8 cellular contexts compared by ENCODE assay signal in the genomic region with DNA sequence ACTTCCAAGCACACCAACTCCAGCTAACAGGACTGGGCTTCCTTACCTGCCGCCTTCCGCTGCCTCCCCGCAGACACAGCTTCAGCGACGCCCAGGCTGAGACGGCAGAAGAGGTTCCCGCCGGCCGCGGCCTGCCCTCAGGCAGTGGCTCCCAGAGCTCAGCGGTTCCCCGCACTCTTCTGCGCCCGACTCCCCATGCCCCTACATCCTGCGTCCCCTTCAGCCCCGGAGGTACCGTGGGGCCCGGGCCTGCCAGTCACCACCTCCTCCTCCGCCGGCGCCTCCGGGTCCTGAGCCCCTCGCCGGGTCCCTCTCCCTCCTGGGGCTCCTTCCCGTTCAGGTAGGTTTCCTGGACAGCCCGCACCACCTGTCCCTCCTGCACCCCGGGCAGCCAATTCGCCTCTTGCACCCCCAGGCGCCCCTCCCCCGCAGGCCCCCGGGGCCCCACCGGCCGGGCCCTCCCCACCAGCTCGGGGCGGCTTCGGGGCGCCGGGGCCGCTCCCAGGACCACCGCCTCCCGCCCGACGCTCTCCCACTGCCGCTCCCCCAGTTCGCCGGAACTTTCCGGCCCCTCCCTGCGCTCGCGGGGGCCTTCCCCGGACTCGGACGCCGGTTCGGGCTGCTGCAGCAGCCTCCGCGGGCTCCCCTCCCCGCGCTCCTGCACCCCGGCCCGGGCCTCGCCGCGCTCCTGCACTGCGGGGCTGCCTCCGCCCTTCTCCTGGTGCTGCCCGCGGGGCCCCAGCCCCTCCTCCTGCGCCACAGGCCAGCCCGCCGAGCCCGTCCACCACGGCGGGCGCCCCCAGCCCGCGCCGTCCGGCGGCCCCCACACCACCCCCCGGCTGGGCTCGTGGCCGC. TPM values are rescaled to one million over a fixed set of nuclear protein-coding genes. Genes with fewer than 3 reads are reported as not detected.
DNase-seq lines count a peak whose midpoint lies in the region; ATAC-seq and TF ChIP-seq lines count a peak whose summit lies in the region.

A gene (minus strand): TSS at position 113 of the 855 bp plus-strand sequence. CDS start 19,963 bp downstream, outside the sequence.

- H3K27ac Mint-ChIP-seq in memory B cell, result peak within 1 kb of the TSS; percentile 100
- H3K27ac Mint-ChIP-seq in stimulated activated naive CD8-positive, alpha-beta T cell treated with anti-CD3 and anti-CD28 coated beads, Interleukin-15, amount 100 ng/mL, for 72 hours, result peak within 1 kb of the TSS; percentile 81 to 95

- peak within 1 kb of the TSS; percentile 97 for H3K4me3 Mint-ChIP-seq in memory B cell
- H3K4me3 Mint-ChIP-seq in stimulated activated naive CD8-positive, alpha-beta T cell treated with anti-CD3 and anti-CD28 coated beads, Interleukin-15, amount 100 ng/mL, for 72 hours, result peak within 1 kb of the TSS; percentile 90 to 98

- DNase-seq in AG04449 (ENCODE audit: low read depth, low spot score), result no peak
- peak; percentile 35 for DNase-seq in activated CD4-positive, alpha-beta T cell treated with anti-CD3 and anti-CD28 coated beads for 1 hour
- no peak for DNase-seq in dermis microvascular lymphatic vessel endothelial cell (ENCODE audit: low read depth in 2 of 2)
- peak in 1 of 2 donors; percentile 58 for DNase-seq in memory B cell (ENCODE audit: low spot score in 2 of 2)
- DNase-seq in stimulated activated naive CD8-positive, alpha-beta T cell treated with anti-CD3 and anti-CD28 coated beads, Interleukin-15, amount 100 ng/mL, for 72 hours, result peak; percentile 60 to 61
- no peak for DNase-seq in NCI-H1694 treated with DMSO at 0.1 percent for 48 hours (lab: John Stamatoyannopoulos, UW)

- POLR2A ChIA-PET in AG04449 (lab: Yijun Ruan, JAX), result no interaction called here

- H3K36me3 Mint-ChIP-seq in memory B cell, result peaks cover 2% of the 10 kb centered on the region

- CTCF ChIA-PET in AG04449 (lab: Yijun Ruan, JAX), result interaction anchor here (1.2 to 6.0 kb wide), 6 partner anchors 14 to 58 kb away, joined by 4 to 94 read pairs (median 8); no protein-coding TSS in a partner anchor

- peak within 1 kb of the TSS; percentile 59 for H3K4me3 ChIP-seq in AG04449 (ENCODE audit: low read depth, low read length)

- peaks cover 32% of the 10 kb centered on the region for H3K4me1 Mint-ChIP-seq in memory B cell
- H3K4me1 Mint-ChIP-seq in stimulated activated naive CD8-positive, alpha-beta T cell treated with anti-CD3 and anti-CD28 coated beads, Interleukin-15, amount 100 ng/mL, for 72 hours, result peaks cover 54% of the 10 kb centered on the region

- ATAC-seq in GM19324 (IDR thresholded peaks at IDR 0.05; ENCODE audit: low FRiP score, unreplicated experiment) (peak; percentile 17), HG03460 (IDR thresholded peaks at IDR 0.05; ENCODE audit: unreplicated experiment) (peak; percentile 10), memory B cell (ENCODE audit: low read depth) (peak; percentile 3)
- peak; percentile 24 for ATAC-seq in stimulated activated naive CD8-positive, alpha-beta T cell treated with anti-CD3 and anti-CD28 coated beads, Interleukin-15, amount 100 ng/mL, for 72 hours

- H3K9me3 Mint-ChIP-seq in memory B cell, result no peaks in the 10 kb centered on the region
- H3K9me3 Mint-ChIP-seq in stimulated activated naive CD8-positive, alpha-beta T cell treated with anti-CD3 and anti-CD28 coated beads, Interleukin-15, amount 100 ng/mL, for 72 hours, result no peaks in the 10 kb centered on the region

- H3K27me3 Mint-ChIP-seq in memory B cell, result no peaks in the 10 kb centered on the region
- H3K27me3 Mint-ChIP-seq in stimulated activated naive CD8-positive, alpha-beta T cell treated with anti-CD3 and anti-CD28 coated beads, Interleukin-15, amount 100 ng/mL, for 72 hours, result no peaks in the 10 kb centered on the region

- TF ChIP-seq CTCF in AG04449 (IDR thresholded peaks at IDR 0.05; ENCODE audit: insufficient read depth, low read length, missing control alignments), result no peak

RNA-seq across cellular contexts. Expression of the gene that starts here (rescaled TPM):
- 11.3 and 13.4 TPM in 2 replicates for total RNA-seq in dermis microvascular lymphatic vessel endothelial cell

Comparison
In these comparisons a context has a peak if more than half of its experiments do, and no peak if none do; other contexts are left out.
1. DNase-seq: peak in activated CD4-positive, alpha-beta T cell treated with anti-CD3 and anti-CD28 coated beads for 1 hour (single experiment) and stimulated activated naive CD8-positive, alpha-beta T cell treated with anti-CD3 and anti-CD28 coated beads, Interleukin-15, amount 100 ng/mL, for 72 hours (2 of 2); none in AG04449 (single experiment), dermis microvascular lymphatic vessel endothelial cell (0 of 2) and NCI-H1694 treated with DMSO at 0.1 percent for 48 hours (single experiment).
2. Peak in every context shown above with its lines, with median percentiles within 50 percentile points of each other: ATAC-seq.